ENCODE assay signal across 17 cellular contexts in genomic region chr21:22796147-22796546, GRCh38.
"Had no signal": no experiment of that assay in that cellular context is flagged by ENCODE, and none has a peak within 500 bp of the region (broad histone marks: within the 10 kb centered on the region; RNA-seq: fewer than 3 reads in every experiment).

No MANE protein-coding gene starts in this region.

- H3K9me3 ChIP-seq: heart left ventricle, ovary, right atrium auricular region, sigmoid colon, testis, tibial nerve, upper lobe of right lung, vagina had no signal

- ATAC-seq: esophagus mucosa, heart left ventricle, upper lobe of right lung had no signal

- H3K9me3 Mint-ChIP-seq: stimulated activated naive CD8-positive, alpha-beta T cell treated with anti-CD3 and anti-CD28 coated beads, Interleukin-15, Interleukin-2, amounts not matched to agents 100 ng/mL and 50 ng/mL, for 24 hours had no signal

- H3K4me3 ChIP-seq: heart left ventricle, ovary, right atrium auricular region, sigmoid colon, skin epidermis, testis, tibial nerve, upper lobe of right lung, vagina had no signal

- H3K4me1 ChIP-seq: heart left ventricle, right atrium auricular region, sigmoid colon, testis, tibial nerve, upper lobe of right lung, vagina had no signal

- H3K4me3 Mint-ChIP-seq: stimulated activated naive CD8-positive, alpha-beta T cell treated with anti-CD3 and anti-CD28 coated beads, Interleukin-15, Interleukin-2, amounts not matched to agents 100 ng/mL and 50 ng/mL, for 24 hours had no signal

- H3K27ac Mint-ChIP-seq: stimulated activated naive CD8-positive, alpha-beta T cell treated with anti-CD3 and anti-CD28 coated beads, Interleukin-15, Interleukin-2, amounts not matched to agents 100 ng/mL and 50 ng/mL, for 24 hours had no signal

- DNase-seq: effector memory CD4-positive, alpha-beta T cell; heart left ventricle; hypothalamus; kidney glomerular epithelial cell; mesendoderm; naive B cell; ovary; sigmoid colon; stimulated activated CD4-positive, alpha-beta T cell treated with anti-CD3 and anti-CD28 coated beads, Interleukin-12 subunit alpha, Interleukin-12 subunit beta, amount 100 ng/mL, for 4 hours; testis; upper lobe of right lung had no signal

- H3K36me3 Mint-ChIP-seq: naive B cell had no signal

- H3K27ac ChIP-seq: heart left ventricle, ovary, right atrium auricular region, sigmoid colon, skin epidermis, testis, tibial nerve, upper lobe of right lung, vagina had no signal

- H3K27me3 Mint-ChIP-seq: naive B cell; stimulated activated naive CD8-positive, alpha-beta T cell treated with anti-CD3 and anti-CD28 coated beads, Interleukin-15, Interleukin-2, amounts not matched to agents 100 ng/mL and 50 ng/mL, for 24 hours had no signal

- H3K36me3 ChIP-seq: heart left ventricle, ovary, right atrium auricular region, sigmoid colon, tibial nerve, upper lobe of right lung, vagina had no signal

- H3K27me3 ChIP-seq: heart left ventricle, ovary, right atrium auricular region, sigmoid colon, testis, tibial nerve, upper lobe of right lung, vagina had no signal
